ENCODE assay signal across 26 cellular contexts in genomic region chr2:190657474-190658252, GRCh38. TPM values are rescaled to one million over a fixed set of nuclear protein-coding genes. Genes with fewer than 3 reads are reported as not detected.
A peak's percentile ranks its signal among the peaks of the same experiment; 100 is the strongest.
DNase-seq lines count a peak whose midpoint lies in the region; ATAC-seq, FAIRE-seq and TF ChIP-seq lines count a peak whose summit lies in the region.
"Had no signal": no experiment of that assay in that cellular context is flagged by ENCODE, and none has a peak within 500 bp of the region (broad histone marks: within the 10 kb centered on the region; RNA-seq: fewer than 3 reads in every experiment).

No MANE protein-coding gene starts in this region.

- TF ChIP-seq CTCF in K562 (IDR thresholded peaks at IDR 0.05 in 2 of 3, conservative IDR thresholded peaks at IDR 0.05 in 1 of 3; ENCODE audit: insufficient read depth in 2 of 3, low read depth in 1 of 3, low read length in 3 of 3) (no peak), HepG2 (CRISPR knock-in tag; IDR thresholded peaks at IDR 0.05) (no peak)

- no TSS peak for BruUV-seq in K562 (replicated peaks; lab: Mats Ljungman, UMichigan)
- BruUV-seq in HepG2 (replicated peaks; lab: Mats Ljungman, UMichigan): no TSS peak

- H3K4me1 ChIP-seq in K562 (replicated peaks in 1 of 2; ENCODE audit: control insufficient read depth in 2 of 2, insufficient read depth in 2 of 2, low read length in 2 of 2): peaks cover 7 to 37% of the 10 kb centered on the region in 2 experiments; a peak in 4 of 5 replicates
- H3K4me1 ChIP-seq in HepG2 (ENCODE audit: insufficient read depth, low read length): 0 out of 2 replicates have a peak, but pooled peaks cover 5% of the 10 kb centered on the region

- H3K27me3 ChIP-seq in K562 (ENCODE audit: control insufficient read depth in 2 of 2, insufficient read depth in 2 of 2, low read length in 2 of 2) (no peaks in the 10 kb centered on the region), HepG2 (ENCODE audit: control insufficient read depth in 1 of 2, insufficient read depth in 2 of 2, low read length in 2 of 2) (no peaks in the 10 kb centered on the region)
- H3K27me3 ChIP-seq: ovary, Peyer's patch, uterus had no signal

- H2AFZ ChIP-seq in K562 (ENCODE audit: low read depth, low read length) (no peak overlapping the region), HepG2 (ENCODE audit: low read length) (no peak overlapping the region)

- H3K27ac ChIP-seq in K562 (ENCODE audit: extremely low read depth, low read depth, low read length) (no peak overlapping the region), HepG2 (ENCODE audit: extremely low read length, insufficient read depth, low read length) (no peak overlapping the region)
- H3K27ac ChIP-seq: C4-2B, ovary, Peyer's patch, WERI-Rb-1 had no signal

- ATAC-seq in Right ventricle myocardium superior (ENCODE audit: poor library complexity): peak; percentile 17
- no peak; the same call in 2 of the 3 replicates for ATAC-seq in K562
- no peak for ATAC-seq in HepG2
- ATAC-seq in GM18511 (IDR thresholded peaks at IDR 0.05; ENCODE audit: unreplicated experiment): no peak
- ATAC-seq: naive thymus-derived CD4-positive, alpha-beta T cell had no signal

- H3K4me3 ChIP-seq in K562 (no peak overlapping the region), HepG2 (replicated peaks in 1 of 3; ENCODE audit: insufficient read depth in 1 of 3, low read depth in 2 of 3, low read length in 3 of 3) (no peak overlapping the region)
- H3K4me3 ChIP-seq: ovary, Peyer's patch, uterus had no signal

- in situ Hi-C loops in K562 (cut with MboI): no loop called here
- in situ Hi-C loops in HepG2 (cut with HindIII; ENCODE audit: extremely low pct_ligation_motif_present, low pct_unique_long_range_greater_than_20kb): no loop called here

- POLR2A ChIA-PET in K562 (lab: Yijun Ruan, JAX): interaction anchor here (1.0 to 1.9 kb wide), 2 partner anchors 9 to 28 kb away, joined by 3 to 6 read pairs; no protein-coding TSS in a partner anchor
- POLR2A ChIA-PET in HepG2 (lab: Yijun Ruan, JAX): no interaction called here

- peaks cover 4% of the 10 kb centered on the region for H3K9me1 ChIP-seq in K562 (ENCODE audit: control insufficient read depth, insufficient read depth, low read length)

- intact Hi-C loops in Right ventricle myocardium superior (cut with DNase I) (no loop called here), cardiac septum (cut with DNase I) (loop anchor here (10.0 kb wide), 1 partner anchor 357 kb away; the partner anchor contains the start of gene STAT1), K562 (cut with micrococcal nuclease) (no loop called here), HepG2 (cut with micrococcal nuclease; ENCODE audit: unreplicated experiment) (no loop called here)

- no peak for TF ChIP-seq RAD21 in K562 (CRISPR knock-in tag; conservative IDR thresholded peaks at IDR 0.05 in 1 of 2, IDR thresholded peaks at IDR 0.05 in 1 of 2)
- no peak for TF ChIP-seq RAD21 in HepG2 (CRISPR knock-in tag; IDR thresholded peaks at IDR 0.05)

- DNase-seq in Right ventricle myocardium superior (no peak), cardiac septum (ENCODE audit: low spot score) (no peak), K562 (ENCODE audit: extremely low read depth in 1 of 4, low spot score in 3 of 4) (no peak), HepG2 (ENCODE audit: low spot score) (no peak), amniotic stem cell (lab: John Stamatoyannopoulos, UW) (no peak), UCSD-AML1 (lab: John Stamatoyannopoulos, UW; ENCODE audit: unreplicated experiment) (no peak)
- DNase-seq: activated CD4-positive, alpha-beta T cell treated with anti-CD3 and anti-CD28 coated beads, Interleukin-2, amount 50 U/mL, for 48 hours; activated naive CD4-positive, alpha-beta T cell treated with Interleukin-2 at 50 U/mL for 16 hours; anterior cingulate cortex; caudate nucleus; DMS153; foreskin fibroblast; GDM1; H9; naive thymus-derived CD4-positive, alpha-beta T cell; NCI-H1417; NCI-H2081 treated with DMSO at 0.1 percent for 48 hours; NCI-H510A; NK-92 treated with Interleukin-12 subunit alpha and Interleukin-12 subunit beta, amount 100 ng/mL, for 24 hours; ovary; Peyer's patch; SK-N-SH; uterus; WERI-Rb-1 had no signal

- 72% methylated on average over 4 of the region's 4 CpGs for WGBS in K562 (ENCODE audit: insufficient coverage, low coverage, missing lambda C conversion rate)
- WGBS in HepG2 (ENCODE audit: low lambda C conversion rate): 99% methylated on average over 4 of the region's 4 CpGs

- no peak for TF ChIP-seq POLR2A in K562 (conservative IDR thresholded peaks at IDR 0.05)
- no peak for TF ChIP-seq POLR2A in HepG2 (IDR thresholded peaks at IDR 0.05; ENCODE audit: insufficient read depth in 1 of 2, low read depth in 2 of 2, low read length in 2 of 2)

- H3K9me3 ChIP-seq in K562 (replicated peaks; ENCODE audit: control insufficient read depth, insufficient read depth, low read depth, low read length) (no peaks in the 10 kb centered on the region), HepG2 (ENCODE audit: low read length) (no peaks in the 10 kb centered on the region)
- H3K9me3 ChIP-seq: ovary, Peyer's patch, SK-N-SH, uterus had no signal

- TF ChIP-seq EP300 in K562 (IDR thresholded peaks at IDR 0.05; ENCODE audit: low read length): no peak
- no peak for TF ChIP-seq EP300 in HepG2 (IDR thresholded peaks at IDR 0.05; ENCODE audit: low read depth in 2 of 2, low read length in 2 of 2)
- TF ChIP-seq EP300 in HepG2 (CRISPR knock-in tag; IDR thresholded peaks at IDR 0.05; ENCODE audit: borderline replicate concordance): no peak

- FAIRE-seq in K562 (lab: Jason Lieb, UNC) (no peak), HepG2 (lab: Jason Lieb, UNC) (peak; percentile 49)

- H3K36me3 ChIP-seq in K562 (ENCODE audit: control insufficient read depth, insufficient read depth, low read length) (peaks cover 20% of the 10 kb centered on the region), HepG2 (replicated peaks in 1 of 2; ENCODE audit: control insufficient read depth in 1 of 2, insufficient read depth in 2 of 2, low read length in 2 of 2) (peaks cover 0 to 14% of the 10 kb centered on the region in 2 experiments; a peak in 3 of 5 replicates)
- H3K36me3 ChIP-seq: ovary, uterus had no signal

- H3K79me2 ChIP-seq in K562 (ENCODE audit: control insufficient read depth, insufficient read depth, low read length): peaks cover 98% of the 10 kb centered on the region
- peaks cover 58% of the 10 kb centered on the region for H3K79me2 ChIP-seq in HepG2 (ENCODE audit: insufficient read depth, low read length)

- H3K4me2 ChIP-seq in K562 (ENCODE audit: insufficient read depth, low read length) (no peak overlapping the region), HepG2 (ENCODE audit: low read depth, low read length) (no peak overlapping the region)
- H3K4me2 ChIP-seq: SK-N-SH had no signal

- no peak overlapping the region for H3K9ac ChIP-seq in K562 (ENCODE audit: insufficient read depth in 1 of 2, low read depth in 2 of 2, low read length in 2 of 2)
- no peak overlapping the region for H3K9ac ChIP-seq in HepG2 (ENCODE audit: insufficient read depth, low read depth, low read length)
- H3K9ac ChIP-seq: SK-N-SH had no signal

- H4K20me1 ChIP-seq in K562 (replicated peaks; ENCODE audit: control insufficient read depth, insufficient read depth, low read length): 0 out of 2 replicates have a peak, but pooled peaks cover 3% of the 10 kb centered on the region
- H4K20me1 ChIP-seq in HepG2 (ENCODE audit: insufficient read depth, low read length): no peaks in the 10 kb centered on the region

- CTCF ChIA-PET in K562 (lab: Yijun Ruan, JAX; ENCODE audit: low intra/inter-chr PET ratio) (no interaction called here), HepG2 (lab: Yijun Ruan, JAX; ENCODE audit: low intra/inter-chr PET ratio, low total read pairs) (no interaction called here)

RNA-seq across cellular contexts. Expression of gene NAB1, which starts 8.8 kb away (rescaled TPM):
- total RNA-seq in Right ventricle myocardium superior (26.9 TPM), cardiac septum (35.4 TPM), K562 (2014; rRNA removed) (17.6 and 20.6 TPM in 2 replicates), K562 (2014; rRNA removed; fragmentation: Illumina TruSeq; extraction: Trizol) (20.2 and 22.8 TPM in 2 replicates), K562 (2015; rRNA removed; fragmentation: Illumina TruSeq; extraction: Trizol) (20.7 and 21.7 TPM in 2 replicates), K562 (2021) (16.3 and 17.2 TPM in 2 replicates), HepG2 (2016; rRNA removed; fragmentation: Illumina TruSeq; extraction: Trizol) (46.0 and 51.2 TPM in 2 replicates)
- 18.4 and 32.2 TPM in 2 replicates for total RNA-seq in K562 (2011; cell fraction: chromatin; rRNA removed; ENCODE audit: low replicate concordance)
- total RNA-seq in K562 (2011; cell fraction: nucleolus; rRNA removed): 6.8 and 10.3 TPM in 2 replicates
- total RNA-seq in K562 (2011; cell fraction: nucleoplasm; rRNA removed): 14.0 and 16.0 TPM in 2 replicates
- polyA plus RNA-seq in K562 (2011; rRNA removed) (18.3 and 23.0 TPM in 2 replicates), K562 (2014; fragmentation: Illumina TruSeq; extraction: Trizol) (14.3 and 15.5 TPM in 2 replicates), K562 (2014; fragmentation: Nextera tagmentation; extraction: Ambion mirVana) (1 to 10 TPM; 3.1 to 4.0 TPM), K562 (2014; rRNA removed) (10.5 and 11.9 TPM in 2 replicates), HepG2 (2011; rRNA removed) (19.6 and 24.5 TPM in 2 replicates)
- polyA plus RNA-seq in K562 (2011; cell fraction: cytosol; rRNA removed): 5.1 and 7.5 TPM in 2 replicates
- 30.1 and 30.9 TPM in 2 replicates for polyA plus RNA-seq in K562 (2011; cell fraction: nucleus; rRNA removed)
- polyA plus RNA-seq in K562 (2012): 11.6 and 12.8 TPM in 2 replicates
- polyA minus RNA-seq in K562 (2011; rRNA and poly(A)+ RNA removed): 33.5 and 34.3 TPM in 2 replicates
- 10.5 and 13.2 TPM in 2 replicates for polyA minus RNA-seq in K562 (2011; cell fraction: cytosol; rRNA and poly(A)+ RNA removed)
- polyA minus RNA-seq in K562 (2011; cell fraction: nucleus; rRNA and poly(A)+ RNA removed): 18.2 and 28.2 TPM in 2 replicates
- total RNA-seq in HepG2 (2016; cell fraction: cytosol; rRNA removed; fragmentation: Illumina TruSeq; extraction: Trizol; ENCODE audit: low read depth): 139 and 176 TPM in 2 replicates
- total RNA-seq in HepG2 (2016; cell fraction: insoluble cytoplasmic fraction; rRNA removed; fragmentation: Illumina TruSeq; extraction: Trizol): 49.6 and 52.0 TPM in 2 replicates
- total RNA-seq in HepG2 (2016; cell fraction: membrane; rRNA removed; fragmentation: Illumina TruSeq; extraction: Trizol): 123 and 139 TPM in 2 replicates
- total RNA-seq in HepG2 (2016; cell fraction: nucleus; rRNA removed; fragmentation: Illumina TruSeq; extraction: Trizol): 44.1 and 50.2 TPM in 2 replicates
- 9.0 and 11.6 TPM in 2 replicates for polyA plus RNA-seq in HepG2 (2011; cell fraction: cytosol; rRNA removed)
- 38.8 and 42.4 TPM in 2 replicates for polyA plus RNA-seq in HepG2 (2011; cell fraction: nucleus; rRNA removed)
- polyA plus RNA-seq in HepG2 (2012): 23.4 and 23.6 TPM in 2 replicates
- polyA plus RNA-seq in HepG2 (2016; cell fraction: cytosol; fragmentation: Illumina TruSeq; extraction: Trizol; ENCODE audit: low read depth): 7.2 and 7.4 TPM in 2 replicates
- polyA plus RNA-seq in HepG2 (2016; cell fraction: insoluble cytoplasmic fraction; fragmentation: Illumina TruSeq; extraction: Trizol; ENCODE audit: low read depth): 43.9 and 45.3 TPM in 2 replicates
- polyA plus RNA-seq in HepG2 (2016; cell fraction: membrane; fragmentation: Illumina TruSeq; extraction: Trizol; ENCODE audit: low read depth): 24.2 and 27.5 TPM in 2 replicates
- 72.5 and 83.7 TPM in 2 replicates for polyA plus RNA-seq in HepG2 (2016; cell fraction: nucleus; fragmentation: Illumina TruSeq; extraction: Trizol; ENCODE audit: insufficient read depth, low read depth)
- 18.6 and 50.1 TPM in 2 replicates for polyA minus RNA-seq in HepG2 (2011; rRNA and poly(A)+ RNA removed; ENCODE audit: low replicate concordance)
- polyA minus RNA-seq in HepG2 (2011; cell fraction: cytosol; rRNA and poly(A)+ RNA removed): 28.5 and 29.1 TPM in 2 replicates
- polyA minus RNA-seq in HepG2 (2011; cell fraction: nucleus; rRNA and poly(A)+ RNA removed): 33.7 and 45.5 TPM in 2 replicates
